Comparison of ENCODE assay signal across 8 cellular contexts in the genomic region with DNA sequence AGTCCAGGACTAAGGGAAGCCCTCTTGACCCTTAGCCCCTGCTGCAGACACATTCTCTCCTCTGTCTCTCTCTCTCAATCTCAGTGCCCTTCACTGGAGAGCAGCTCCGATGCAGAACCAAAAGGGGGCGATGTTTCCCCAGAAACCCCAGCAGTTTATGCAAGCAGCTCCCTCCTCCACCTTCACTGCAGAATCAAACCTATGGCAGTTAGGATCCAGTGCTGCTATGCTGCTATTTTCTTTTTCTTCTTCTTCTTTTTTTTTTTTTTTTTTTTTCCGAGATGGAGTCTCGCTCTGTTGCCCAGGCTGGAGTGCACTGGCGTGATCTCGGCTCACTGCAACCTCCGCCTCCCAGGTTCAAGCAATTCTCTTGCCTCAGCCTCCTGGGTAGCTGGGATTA. TPM values are rescaled to one million over a fixed set of nuclear protein-coding genes. Genes with fewer than 3 reads are reported as not detected.
DNase-seq lines count a peak whose midpoint lies in the region; ATAC-seq and TF ChIP-seq lines count a peak whose summit lies in the region.
"Not testable (repeated sequence)": the region's sequence is repeated elsewhere in the genome, so short reads cannot be mapped to it uniquely, and the experiment has no call there.

No MANE protein-coding gene starts in this region.

- H2AFZ ChIP-seq in Loucy (ENCODE audit: low read length); PC-3 (ENCODE audit: low read length): not testable (repeated sequence)

- H3K4me1 Mint-ChIP-seq in activated CD4-positive, alpha-beta memory T cell treated with anti-CD3 and anti-CD28 coated beads, Interleukin-2, amount 10 ng/mL, durations not matched to agents 7 days and 5 days = peaks cover 18% of the 10 kb centered on the region
- peaks cover 14% of the 10 kb centered on the region for H3K4me1 Mint-ChIP-seq in central memory CD8-positive, alpha-beta T cell

- H3K27ac ChIP-seq in PC-3 (ENCODE audit: low read length); transverse colon: not testable (repeated sequence)

- not testable (repeated sequence) for H3K9me3 ChIP-seq in Loucy (ENCODE audit: insufficient read depth, low read depth, low read length); PC-3 (ENCODE audit: low read length); transverse colon

- H3K4me1 ChIP-seq in Loucy (ENCODE audit: insufficient read depth, low read length, poor library complexity, severe bottlenecking); PC-3 (ENCODE audit: insufficient read depth, low read length); transverse colon: not testable (repeated sequence)

- H3K4me3 ChIP-seq in Loucy (ENCODE audit: low read length, poor library complexity, severe bottlenecking); PC-3 (ENCODE audit: low read length); retinal pigment epithelial cell (ENCODE audit: low read length); transverse colon: not testable (repeated sequence)

- TF ChIP-seq CTCF in Loucy (conservative IDR thresholded peaks at IDR 0.05; ENCODE audit: low read length) (peak; percentile 83), PC-3 (conservative IDR thresholded peaks at IDR 0.05; ENCODE audit: low read depth, low read length) (peak; percentile 78), retinal pigment epithelial cell (conservative IDR thresholded peaks at IDR 0.05; ENCODE audit: low read depth, low read length) (peak; percentile 97), transverse colon (IDR thresholded peaks at IDR 0.05) (peak; percentile 81 to 94 (median 84))

- H4K20me1 ChIP-seq in Loucy (ENCODE audit: insufficient read depth, low read length, poor library complexity, severe bottlenecking); PC-3 (ENCODE audit: low read length): not testable (repeated sequence)

- H3K9me3 Mint-ChIP-seq in activated CD4-positive, alpha-beta memory T cell treated with anti-CD3 and anti-CD28 coated beads, Interleukin-2, amount 10 ng/mL, durations not matched to agents 7 days and 5 days; central memory CD8-positive, alpha-beta T cell: not testable (repeated sequence)

- not testable (repeated sequence) for H3K36me3 ChIP-seq in Loucy (ENCODE audit: insufficient read depth, low read length); PC-3 (ENCODE audit: low read depth, low read length); transverse colon

- H3F3A ChIP-seq in Loucy (ENCODE audit: low read depth); PC-3 (ENCODE audit: low read length, unreplicated experiment): not testable (repeated sequence)

- H3K9ac ChIP-seq in Loucy (ENCODE audit: low read depth, low read length, poor library complexity, severe bottlenecking); PC-3 (ENCODE audit: low read length): not testable (repeated sequence)

- BruUV-seq in PC-3 (replicated peaks; lab: Mats Ljungman, UMichigan) = not testable (repeated sequence)

- 36% methylated on average over 7 of the region's 7 CpGs; no CpG with 5 or more reads in 1 of the 2 donors for WGBS in transverse colon (ENCODE audit: low coverage in 1 of 2), 2 donors

- not testable (repeated sequence) for H3K27ac Mint-ChIP-seq in activated CD4-positive, alpha-beta memory T cell treated with anti-CD3 and anti-CD28 coated beads, Interleukin-2, amount 10 ng/mL, durations not matched to agents 7 days and 5 days
- H3K27ac Mint-ChIP-seq in central memory CD8-positive, alpha-beta T cell (ENCODE audit: low read depth) = peak overlapping the region; percentile 19

- not testable (repeated sequence) for H3K4me2 ChIP-seq in Loucy (ENCODE audit: low read depth, low read length, poor library complexity, severe bottlenecking); PC-3 (ENCODE audit: low read length)

- H3K9me2 ChIP-seq in Loucy (replicated peaks; ENCODE audit: low read depth, low read length); PC-3 (replicated peaks; ENCODE audit: low read length): not testable (repeated sequence)

- H3K4me3 Mint-ChIP-seq in activated CD4-positive, alpha-beta memory T cell treated with anti-CD3 and anti-CD28 coated beads, Interleukin-2, amount 10 ng/mL, durations not matched to agents 7 days and 5 days; central memory CD8-positive, alpha-beta T cell: not testable (repeated sequence)

- intact Hi-C loops in PC-3 (cut with micrococcal nuclease) = loop anchor here (1.0 to 2.0 kb wide), 2 partner anchors 58 to 104 kb away; no protein-coding TSS in a partner anchor
- intact Hi-C loops in transverse colon (cut with DNase I; ENCODE audit: low total_unique reads) = not testable (repeated sequence)

- CTCF ChIA-PET in PC-3 (lab: Charles Lee) = interaction anchor here (0.6 to 2.4 kb wide), 6 partner anchors 11 to 373 kb away, joined by 3 to 23 read pairs (median 4); no protein-coding TSS in a partner anchor
- CTCF ChIA-PET in activated CD4-positive, alpha-beta memory T cell treated with anti-CD3 and anti-CD28 coated beads, Interleukin-2, amount 10 ng/mL, durations not matched to agents 7 days and 5 days (lab: Charles Lee) = interaction anchor here (0.6 to 4.6 kb wide), 27 partner anchors 13 to 999 kb away, joined by 3 to 74 read pairs (median 4); partner anchors contain the start of genes B9D2, DMAC2 and HNRNPUL1

- DNase-seq in ELR (ENCODE audit: low read depth) (peak; percentile 85), PC-3 (peak; percentile 84), iPS-NIHi11 (ENCODE audit: low spot score) (peak; percentile 78), retinal pigment epithelial cell (ENCODE audit: low read depth) (peak; percentile 45), transverse colon (peak; percentile 88)
- DNase-seq in activated CD4-positive, alpha-beta memory T cell treated with anti-CD3 and anti-CD28 coated beads, Interleukin-2, amount 10 ng/mL, durations not matched to agents 7 days and 5 days = peak; percentile 86
- peak; percentile 77 to 78 for DNase-seq in central memory CD8-positive, alpha-beta T cell (ENCODE audit: low spot score in 2 of 2)

- not testable (repeated sequence) for H3K79me2 ChIP-seq in Loucy (ENCODE audit: insufficient read depth, low read length); PC-3 (ENCODE audit: low read length)

- in situ Hi-C loops in transverse colon (cut with MboI; ENCODE audit: low pct_ligation_motif_present in 1 of 4, low pct_unique_long_range_greater_than_20kb in 1 of 4, low sequenced_read_pairs in 3 of 4) = loop anchor here in 3 of 4 donors (5.0 to 10.0 kb wide), 2 partner anchors 50 to 58 kb away; partner anchors contain the start of gene HNRNPUL1 (in 1 of the 3)

- H3K27me3 Mint-ChIP-seq in activated CD4-positive, alpha-beta memory T cell treated with anti-CD3 and anti-CD28 coated beads, Interleukin-2, amount 10 ng/mL, durations not matched to agents 7 days and 5 days = peaks cover 12% of the 10 kb centered on the region
- peaks cover 14% of the 10 kb centered on the region for H3K27me3 Mint-ChIP-seq in central memory CD8-positive, alpha-beta T cell

- POLR2A ChIA-PET in PC-3 (lab: Charles Lee; ENCODE audit: unreplicated experiment) = interaction anchor here (0.5 kb wide), 1 partner anchor 40 kb away, joined by 3 read pairs; no protein-coding TSS in a partner anchor
- POLR2A ChIA-PET in activated CD4-positive, alpha-beta memory T cell treated with anti-CD3 and anti-CD28 coated beads, Interleukin-2, amount 10 ng/mL, durations not matched to agents 7 days and 5 days (lab: Charles Lee) = interaction anchor here (0.9 to 1.5 kb wide), 6 partner anchors 56 to 106 kb away, joined by 3 to 8 read pairs (median 4); partner anchors contain the start of gene HNRNPUL1

- TF ChIP-seq EP300 in transverse colon (IDR thresholded peaks at IDR 0.05; ENCODE audit: low read depth) = not testable (repeated sequence)

- TF ChIP-seq POLR2A in transverse colon (IDR thresholded peaks at IDR 0.05) = not testable (repeated sequence)

- not testable (repeated sequence) for H3K27me3 ChIP-seq in Loucy (ENCODE audit: insufficient read depth, low read length, poor library complexity, severe bottlenecking); PC-3 (ENCODE audit: low read length); transverse colon

- peak; percentile 97 for ATAC-seq in PC-3
- peak; percentile 99 for ATAC-seq in central memory CD8-positive, alpha-beta T cell (replicated peaks; ENCODE audit: extremely low read depth, poor library complexity, severe bottlenecking)

- H3K36me3 Mint-ChIP-seq in activated CD4-positive, alpha-beta memory T cell treated with anti-CD3 and anti-CD28 coated beads, Interleukin-2, amount 10 ng/mL, durations not matched to agents 7 days and 5 days (ENCODE audit: low read depth); central memory CD8-positive, alpha-beta T cell (ENCODE audit: insufficient read depth): not testable (repeated sequence)

RNA-seq across cellular contexts. Expression of gene CYP2S1, which starts 11.3 kb away (rescaled TPM):
- total RNA-seq in PC-3 (2014; rRNA removed) = 8.6 and 10.3 TPM in 2 replicates
- total RNA-seq in activated CD4-positive, alpha-beta memory T cell treated with anti-CD3 and anti-CD28 coated beads, Interleukin-2, amount 10 ng/mL, durations not matched to agents 7 days and 5 days = 1 to 10 TPM in 1 of 2 experiments, under 1 TPM in 1; 0.68 to 1.6 TPM
- total RNA-seq in transverse colon = 10 to 100 TPM in 2 of 4 donors, 1 to 10 TPM in 2; 4.2 to 30.7 (median 14.9) TPM

RNA-seq across cellular contexts. Expression of gene AXL, which starts 14.7 kb away (rescaled TPM):
- total RNA-seq in PC-3 (2014; rRNA removed) (172 and 202 TPM in 2 replicates), transverse colon (10 to 100 TPM; 19.7 to 52.4 (median 25.6) TPM)
- under 1 TPM; 0.55 to 0.60 TPM for total RNA-seq in activated CD4-positive, alpha-beta memory T cell treated with anti-CD3 and anti-CD28 coated beads, Interleukin-2, amount 10 ng/mL, durations not matched to agents 7 days and 5 days

RNA-seq across cellular contexts. Expression of gene HNRNPUL1, which starts 59.8 kb away (rescaled TPM):
- total RNA-seq in PC-3 (2014; rRNA removed) (158 and 198 TPM in 2 replicates), transverse colon (100 to 1,000 TPM; 115 to 296 (median 145) TPM)
- total RNA-seq in activated CD4-positive, alpha-beta memory T cell treated with anti-CD3 and anti-CD28 coated beads, Interleukin-2, amount 10 ng/mL, durations not matched to agents 7 days and 5 days = 100 to 1,000 TPM; 373 to 398 TPM

Comparison
In these comparisons a context has a peak if more than half of its experiments do, and no peak if none do; other contexts are left out.
1. RNA of gene AXL, which starts 14.7 kb away (total RNA-seq): 172 to 202 TPM in PC-3 and 19.7 to 52.4 TPM in transverse colon; 0.55 to 0.60 TPM in activated CD4-positive, alpha-beta memory T cell treated with anti-CD3 and anti-CD28 coated beads, Interleukin-2, amount 10 ng/mL, durations not matched to agents 7 days and 5 days; every median in the first group is over 10 times any median in the second.
2. Peak in every context shown above with its lines, with median percentiles within 50 percentile points of each other: DNase-seq and CTCF ChIP-seq.